ENCODE assay signal across 8 cellular contexts in genomic region chr15:84477550-84477949, GRCh38.
DNase-seq lines count a peak whose midpoint lies in the region; ATAC-seq, FAIRE-seq and TF ChIP-seq lines count a peak whose summit lies in the region.
"Not testable (repeated sequence)": the region's sequence is repeated elsewhere in the genome, so short reads cannot be mapped to it uniquely, and the experiment has no call there.

No MANE protein-coding gene starts in this region.

- not testable (repeated sequence) for H3K4me3 ChIP-seq in Panc1 (ENCODE audit: low read depth in 2 of 2, low read length in 2 of 2); K562; lower lobe of right lung; upper lobe of right lung

- H3K4me1 ChIP-seq in Panc1 (ENCODE audit: control insufficient read depth, insufficient read depth, low read length); K562 (replicated peaks in 1 of 2; ENCODE audit: control insufficient read depth in 2 of 2, insufficient read depth in 2 of 2, low read length in 2 of 2); lower lobe of right lung; upper lobe of right lung: not testable (repeated sequence)

- TF ChIP-seq RAD21 in K562 (CRISPR knock-in tag; conservative IDR thresholded peaks at IDR 0.05 in 1 of 2, IDR thresholded peaks at IDR 0.05 in 1 of 2), result not testable (repeated sequence)

- not testable (repeated sequence) for TF ChIP-seq POLR2A in K562 (conservative IDR thresholded peaks at IDR 0.05)

- CTCF ChIA-PET in Panc1 (lab: Charles Lee); K562 (lab: Yijun Ruan, JAX; ENCODE audit: low intra/inter-chr PET ratio): not testable (repeated sequence)

- H3K9me1 ChIP-seq in K562 (ENCODE audit: control insufficient read depth, insufficient read depth, low read length), result not testable (repeated sequence)

- H3K4me2 ChIP-seq in K562 (ENCODE audit: insufficient read depth, low read length), result not testable (repeated sequence)

- intact Hi-C loops in Panc1 (cut with micrococcal nuclease; ENCODE audit: unreplicated experiment); K562 (cut with micrococcal nuclease); lower lobe of right lung (cut with DNase I); upper lobe of right lung (cut with DNase I): not testable (repeated sequence)

- H2AFZ ChIP-seq in K562 (ENCODE audit: low read depth, low read length), result not testable (repeated sequence)

- H3K9ac ChIP-seq in K562 (ENCODE audit: insufficient read depth in 1 of 2, low read depth in 2 of 2, low read length in 2 of 2), result not testable (repeated sequence)

- not testable (repeated sequence) for H3K36me3 ChIP-seq in Panc1 (ENCODE audit: control insufficient read depth, insufficient read depth, low read length); K562 (ENCODE audit: control insufficient read depth, insufficient read depth, low read length); lower lobe of right lung; upper lobe of right lung

- H4K20me1 ChIP-seq in K562 (replicated peaks; ENCODE audit: control insufficient read depth, insufficient read depth, low read length), result not testable (repeated sequence)

- not testable (repeated sequence) for BruUV-seq in Panc1 (replicated peaks; lab: Mats Ljungman, UMichigan); K562 (replicated peaks; lab: Mats Ljungman, UMichigan)

- not testable (repeated sequence) for H3K79me2 ChIP-seq in K562 (ENCODE audit: control insufficient read depth, insufficient read depth, low read length)

- POLR2A ChIA-PET in Panc1 (lab: Charles Lee); K562 (lab: Yijun Ruan, JAX): not testable (repeated sequence)

- no CpG with 5 or more reads among the region's 8 CpGs for WGBS in K562 (ENCODE audit: insufficient coverage, low coverage, missing lambda C conversion rate)

- TF ChIP-seq EP300 in K562 (IDR thresholded peaks at IDR 0.05; ENCODE audit: low read length), result not testable (repeated sequence)

- in situ Hi-C loops in Panc1 (cut with HindIII; ENCODE audit: low pct_unique_long_range_greater_than_20kb, low sequenced_read_pairs), result not testable (repeated sequence)
- in situ Hi-C loops in K562 (cut with MboI), result loop anchor here (10.0 to 25.0 kb wide), 2 partner anchors 340 to 2003 kb away; no protein-coding TSS in a partner anchor

- not testable (repeated sequence) for DNase-seq in Panc1 (ENCODE audit: low read depth, low spot score); K562 (ENCODE audit: extremely low read depth in 1 of 4, low spot score in 3 of 4); lower lobe of right lung; upper lobe of right lung

- H3K27ac ChIP-seq in Panc1 (ENCODE audit: low read length); K562 (ENCODE audit: extremely low read depth, low read depth, low read length); lower lobe of right lung; upper lobe of right lung: not testable (repeated sequence)

- H3K27me3 ChIP-seq in Panc1 (ENCODE audit: control insufficient read depth, insufficient read depth, low read length); K562 (ENCODE audit: control insufficient read depth in 2 of 2, insufficient read depth in 2 of 2, low read length in 2 of 2); lower lobe of right lung (ENCODE audit: low read depth); upper lobe of right lung: not testable (repeated sequence)

- H3K9me3 ChIP-seq in Panc1 (ENCODE audit: control insufficient read depth, insufficient read depth, low read depth, low read length); K562 (replicated peaks; ENCODE audit: control insufficient read depth, insufficient read depth, low read depth, low read length); lower lobe of right lung; upper lobe of right lung: not testable (repeated sequence)

- TF ChIP-seq CTCF in Panc1 (IDR thresholded peaks at IDR 0.05); K562 (IDR thresholded peaks at IDR 0.05 in 2 of 3, conservative IDR thresholded peaks at IDR 0.05 in 1 of 3; ENCODE audit: insufficient read depth in 2 of 3, low read depth in 1 of 3, low read length in 3 of 3); lower lobe of right lung (IDR thresholded peaks at IDR 0.05); upper lobe of right lung (IDR thresholded peaks at IDR 0.05): not testable (repeated sequence)

- not testable (repeated sequence) for FAIRE-seq in K562 (lab: Jason Lieb, UNC)

- ATAC-seq in GM18867 (IDR thresholded peaks at IDR 0.05; ENCODE audit: unreplicated experiment), result peak; percentile 84
- peak; percentile 93 for ATAC-seq in GM21367 (IDR thresholded peaks at IDR 0.05; ENCODE audit: unreplicated experiment)
- ATAC-seq in HG02588 (IDR thresholded peaks at IDR 0.05; ENCODE audit: unreplicated experiment), result peak; percentile 53
- peak; percentile 93 for ATAC-seq in HG03103 (IDR thresholded peaks at IDR 0.05; ENCODE audit: low read depth, unreplicated experiment)
- ATAC-seq in Panc1, result peak; percentile 93
- peak; percentile 88 for ATAC-seq in K562
- peak; percentile 93 to 94 for ATAC-seq in lower lobe of right lung
- peak; percentile 94 for ATAC-seq in upper lobe of right lung
